ENCODE assay signal across 22 cellular contexts in genomic region chr2:120490091-120490798, GRCh38.
DNase-seq lines count a peak whose midpoint lies in the region; ATAC-seq, FAIRE-seq and TF ChIP-seq lines count a peak whose summit lies in the region.
"Had no signal": no experiment of that assay in that cellular context is flagged by ENCODE, and none has a peak within 500 bp of the region (broad histone marks: within the 10 kb centered on the region; RNA-seq: fewer than 3 reads in every experiment).

No MANE protein-coding gene starts in this region.

- H3K27ac ChIP-seq in mammary epithelial cell (ENCODE audit: insufficient read depth, low read depth, low read length) (no peak overlapping the region), RWPE1 (no peak overlapping the region), keratinocyte (ENCODE audit: control insufficient read depth, insufficient read depth, low read length) (peak overlapping the region; percentile 65), right lobe of liver (no peak overlapping the region)
- H3K27ac ChIP-seq: 22Rv1, A549, C4-2B, GM23248 had no signal

- H3K4me2 ChIP-seq in mammary epithelial cell (ENCODE audit: insufficient read depth, low read depth, low read length) = peak overlapping the region; percentile 34
- peak overlapping the region; percentile 71 for H3K4me2 ChIP-seq in keratinocyte (ENCODE audit: control insufficient read depth, extremely low read depth, insufficient read depth, low read depth, low read length)
- H3K4me2 ChIP-seq: A549 had no signal

- dilution Hi-C loops in mammary epithelial cell (cut with HindIII; ENCODE audit: low sequenced_read_pairs) = no loop called here
- dilution Hi-C loops in keratinocyte (cut with MboI; ENCODE audit: extremely low pct_ligation_motif_present, low sequenced_read_pairs) = no loop called here

- no TSS peak for BruUV-seq in mammary epithelial cell (replicated peaks; lab: Mats Ljungman, UMichigan)
- no TSS peak for BruUV-seq in MCF 10A (replicated peaks; lab: Mats Ljungman, UMichigan)

- H3K4me3 ChIP-seq in mammary epithelial cell (replicated peaks in 1 of 3; ENCODE audit: insufficient read depth in 1 of 3, low read depth in 2 of 3, low read length in 3 of 3) = no peak overlapping the region
- H3K4me3 ChIP-seq in keratinocyte (ENCODE audit: control insufficient read depth in 2 of 3, extremely low read depth in 1 of 3, insufficient read depth in 2 of 3, low read depth in 1 of 3, low read length in 3 of 3) = no peak overlapping the region
- H3K4me3 ChIP-seq in right lobe of liver = no peak overlapping the region
- H3K4me3 ChIP-seq: A549, GM12878, GM23248, HAP-1 had no signal

- H3K4me1 Mint-ChIP-seq in MCF 10A (ENCODE audit: insufficient read depth, unreplicated experiment) (no peaks in the 10 kb centered on the region), chondrocyte (ENCODE audit: low read depth) (no peaks in the 10 kb centered on the region)
- H3K4me1 Mint-ChIP-seq in T-helper 2 cell treated with Interferon-gamma antibody and Interleukin-4, amounts not matched to agents 5 μg/mL and 100 μg/mL, for 36 hours (ENCODE audit: low read depth) = no peaks in the 10 kb centered on the region
- H3K4me1 Mint-ChIP-seq: CD4-positive, alpha-beta memory T cell had no signal

- H2AFZ ChIP-seq in mammary epithelial cell (ENCODE audit: low read depth, low read length) (no peak overlapping the region), keratinocyte (ENCODE audit: control insufficient read depth, low read length) (peak overlapping the region; percentile 77)
- H2AFZ ChIP-seq: GM23248 had no signal

- ATAC-seq in right lobe of liver = no peak
- ATAC-seq: A549, GM12878 had no signal

- no peaks in the 10 kb centered on the region for H3K9me1 ChIP-seq in keratinocyte (ENCODE audit: control insufficient read depth, extremely low read depth, insufficient read depth, low read length)

- H3K27me3 Mint-ChIP-seq in MCF 10A (ENCODE audit: insufficient read depth, unreplicated experiment) = no peaks in the 10 kb centered on the region
- H3K27me3 Mint-ChIP-seq in chondrocyte (ENCODE audit: low read depth) = peaks cover 35% of the 10 kb centered on the region
- H3K27me3 Mint-ChIP-seq in T-helper 2 cell treated with Interferon-gamma antibody and Interleukin-4, amounts not matched to agents 5 μg/mL and 100 μg/mL, for 36 hours (ENCODE audit: low read depth) = peaks cover 1% of the 10 kb centered on the region

- H4K20me1 ChIP-seq in mammary epithelial cell (ENCODE audit: insufficient read depth, low read length) (no peaks in the 10 kb centered on the region), keratinocyte (ENCODE audit: control insufficient read depth, extremely low read depth, insufficient read depth, low read length) (no peaks in the 10 kb centered on the region)

- peaks cover 3% of the 10 kb centered on the region for H3K4me1 ChIP-seq in mammary epithelial cell (ENCODE audit: insufficient read depth, low read length)
- H3K4me1 ChIP-seq in keratinocyte (ENCODE audit: control insufficient read depth, extremely low read depth, insufficient read depth, low read length) = peaks cover 9% of the 10 kb centered on the region
- H3K4me1 ChIP-seq in right lobe of liver = peaks cover 0 to 21% (median 11%) of the 10 kb centered on the region in 4 donors
- H3K4me1 ChIP-seq: HAP-1 had no signal

- DNase-seq in mammary epithelial cell (peak; percentile 42), MCF 10A (ENCODE audit: unreplicated experiment) (no peak), RWPE1 (ENCODE audit: low spot score) (peak; percentile 38), chondrocyte (ENCODE audit: low spot score) (peak; percentile 26), keratinocyte (ENCODE audit: low read depth, low spot score) (peak; percentile 66), right lobe of liver (no peak), HuH-7 (ENCODE audit: low spot score) (no peak)
- no peak for DNase-seq in T-helper 2 cell treated with Interferon-gamma antibody and Interleukin-4, amounts not matched to agents 5 μg/mL and 100 μg/mL, for 36 hours (ENCODE audit: low spot score)
- DNase-seq: AML-193; Calu3; CD4-positive, alpha-beta memory T cell; DMS 273 treated with DMSO at 0.1 percent for 48 hours; DMS53; DND-41; EL; GM23248 had no signal

- H3K79me2 ChIP-seq in mammary epithelial cell (ENCODE audit: insufficient read depth, low read length) (no peaks in the 10 kb centered on the region), keratinocyte (ENCODE audit: control insufficient read depth, insufficient read depth, low read length) (no peaks in the 10 kb centered on the region)

- WGBS in mammary epithelial cell (ENCODE audit: low coverage, missing lambda C conversion rate) = 74% methylated on average over 10 of the region's 12 CpGs
- 94% methylated on average over 9 of the region's 12 CpGs for WGBS in right lobe of liver (ENCODE audit: insufficient coverage, low coverage, low lambda C conversion rate, missing lambda C conversion rate)

- in situ Hi-C loops in mammary epithelial cell (cut with MboI; ENCODE audit: low sequenced_read_pairs in 2 of 2) = no loop called here

- H3K36me3 ChIP-seq in mammary epithelial cell (ENCODE audit: insufficient read depth, low read length) = no peaks in the 10 kb centered on the region
- H3K36me3 ChIP-seq in keratinocyte (ENCODE audit: control insufficient read depth in 2 of 2, extremely low read depth in 1 of 2, insufficient read depth in 2 of 2, low read length in 2 of 2) = no peaks in the 10 kb centered on the region
- H3K36me3 ChIP-seq in right lobe of liver = no peaks in the 10 kb centered on the region
- H3K36me3 ChIP-seq: HAP-1 had no signal

- peak; percentile 87 for FAIRE-seq in keratinocyte (lab: Jason Lieb, UNC)
- FAIRE-seq: A549, GM12878, GM19239 had no signal

- H3K4me3 Mint-ChIP-seq in MCF 10A (ENCODE audit: unreplicated experiment) (no peak overlapping the region), chondrocyte (ENCODE audit: unreplicated experiment) (no peak overlapping the region)
- H3K4me3 Mint-ChIP-seq in T-helper 2 cell treated with Interferon-gamma antibody and Interleukin-4, amounts not matched to agents 5 μg/mL and 100 μg/mL, for 36 hours = no peak overlapping the region
- H3K4me3 Mint-ChIP-seq: CD4-positive, alpha-beta memory T cell had no signal

- intact Hi-C loops in mammary epithelial cell (cut with micrococcal nuclease) = no loop called here
- intact Hi-C loops in MCF 10A (cut with micrococcal nuclease) = no loop called here
- intact Hi-C loops in right lobe of liver (cut with DNase I) = no loop called here

- POLR2A ChIA-PET in MCF 10A (lab: Yijun Ruan, JAX) = interaction anchor here (0.9 kb wide), 1 partner anchor 24 kb away, joined by 3 read pairs; no protein-coding TSS in a partner anchor
- POLR2A ChIA-PET in RWPE1 (lab: Yijun Ruan, JAX; ENCODE audit: low non-redundant PET) = no interaction called here

- H3K9me3 Mint-ChIP-seq in MCF 10A (ENCODE audit: unreplicated experiment) (no peaks in the 10 kb centered on the region), chondrocyte (ENCODE audit: low read depth) (no peaks in the 10 kb centered on the region)
- no peaks in the 10 kb centered on the region for H3K9me3 Mint-ChIP-seq in T-helper 2 cell treated with Interferon-gamma antibody and Interleukin-4, amounts not matched to agents 5 μg/mL and 100 μg/mL, for 36 hours
- H3K9me3 Mint-ChIP-seq: CD4-positive, alpha-beta memory T cell had no signal

- TF ChIP-seq POLR2A in right lobe of liver (IDR thresholded peaks at IDR 0.05) = no peak

- H3K27ac Mint-ChIP-seq in MCF 10A (ENCODE audit: low read depth, unreplicated experiment) (no peak overlapping the region), chondrocyte (ENCODE audit: unreplicated experiment) (no peak overlapping the region)
- H3K27ac Mint-ChIP-seq in T-helper 2 cell treated with Interferon-gamma antibody and Interleukin-4, amounts not matched to agents 5 μg/mL and 100 μg/mL, for 36 hours = no peak overlapping the region
- H3K27ac Mint-ChIP-seq: CD4-positive, alpha-beta memory T cell had no signal

- H3K36me3 Mint-ChIP-seq in MCF 10A (ENCODE audit: insufficient read depth, unreplicated experiment) (no peaks in the 10 kb centered on the region), chondrocyte (ENCODE audit: low read depth) (no peaks in the 10 kb centered on the region)
- H3K36me3 Mint-ChIP-seq in T-helper 2 cell treated with Interferon-gamma antibody and Interleukin-4, amounts not matched to agents 5 μg/mL and 100 μg/mL, for 36 hours (ENCODE audit: low read depth) = no peaks in the 10 kb centered on the region
- H3K36me3 Mint-ChIP-seq: CD4-positive, alpha-beta memory T cell had no signal

- CTCF ChIA-PET in mammary epithelial cell (lab: Charles Lee; ENCODE audit: low non-redundant PET) = no interaction called here
- CTCF ChIA-PET in MCF 10A (lab: Yijun Ruan, JAX) = interaction anchor here (0.6 kb wide), 2 partner anchors 116 to 152 kb away, joined by 3 read pairs; no protein-coding TSS in a partner anchor
- CTCF ChIA-PET in RWPE1 (lab: Yijun Ruan, JAX) = interaction anchor here (0.7 kb wide), 1 partner anchor 65 kb away, joined by 3 read pairs; no protein-coding TSS in a partner anchor

- H3K9ac ChIP-seq in mammary epithelial cell (ENCODE audit: insufficient read depth, low read length) (no peak overlapping the region), keratinocyte (ENCODE audit: control insufficient read depth, extremely low read depth, insufficient read depth, low read length) (no peak overlapping the region)
- H3K9ac ChIP-seq: GM23248 had no signal

- no peaks in the 10 kb centered on the region for H3K27me3 ChIP-seq in mammary epithelial cell (ENCODE audit: insufficient read depth, low read length)
- no peaks in the 10 kb centered on the region for H3K27me3 ChIP-seq in keratinocyte (ENCODE audit: control insufficient read depth, extremely low read depth, insufficient read depth, low read length)
- no peaks in the 10 kb centered on the region for H3K27me3 ChIP-seq in right lobe of liver

- H3K9me3 ChIP-seq in mammary epithelial cell (replicated peaks; ENCODE audit: insufficient read depth, low read length) (no peaks in the 10 kb centered on the region), keratinocyte (ENCODE audit: control insufficient read depth, low read depth, low read length) (no peaks in the 10 kb centered on the region), right lobe of liver (no peaks in the 10 kb centered on the region)
- H3K9me3 ChIP-seq: A549, HAP-1 had no signal

- TF ChIP-seq CTCF in mammary epithelial cell (conservative IDR thresholded peaks at IDR 0.05 in 1 of 2, IDR thresholded peaks at IDR 0.05 in 1 of 2; ENCODE audit: extremely low read depth in 1 of 2, insufficient read depth in 1 of 2, low read depth in 1 of 2, low read length in 2 of 2) (no peak), MCF 10A (IDR thresholded peaks at IDR 0.05; ENCODE audit: unreplicated experiment) (no peak), RWPE1 (conservative IDR thresholded peaks at IDR 0.05; ENCODE audit: low read depth) (no peak), chondrocyte (IDR thresholded peaks at IDR 0.05) (no peak), keratinocyte (optimal IDR thresholded peaks at IDR 0.05 in 1 of 3, IDR thresholded peaks at IDR 0.05 in 1 of 3, conservative IDR thresholded peaks at IDR 0.05 in 1 of 3; ENCODE audit: extremely low read depth in 1 of 3, insufficient read depth in 2 of 3, low read length in 3 of 3) (no peak), right lobe of liver (IDR thresholded peaks at IDR 0.05) (no peak)

Comparison
In these comparisons a context has a peak if more than half of its experiments do, and no peak if none do; other contexts are left out.
1. DNase-seq: peak in mammary epithelial cell (single experiment), RWPE1 (single experiment), chondrocyte (single experiment) and keratinocyte (single experiment); none in MCF 10A (single experiment), right lobe of liver (0 of 3), HuH-7 (single experiment) and T-helper 2 cell treated with Interferon-gamma antibody and Interleukin-4, amounts not matched to agents 5 μg/mL and 100 μg/mL, for 36 hours (single experiment).